9 cellular contexts compared by ENCODE assay signal in the genomic region with DNA sequence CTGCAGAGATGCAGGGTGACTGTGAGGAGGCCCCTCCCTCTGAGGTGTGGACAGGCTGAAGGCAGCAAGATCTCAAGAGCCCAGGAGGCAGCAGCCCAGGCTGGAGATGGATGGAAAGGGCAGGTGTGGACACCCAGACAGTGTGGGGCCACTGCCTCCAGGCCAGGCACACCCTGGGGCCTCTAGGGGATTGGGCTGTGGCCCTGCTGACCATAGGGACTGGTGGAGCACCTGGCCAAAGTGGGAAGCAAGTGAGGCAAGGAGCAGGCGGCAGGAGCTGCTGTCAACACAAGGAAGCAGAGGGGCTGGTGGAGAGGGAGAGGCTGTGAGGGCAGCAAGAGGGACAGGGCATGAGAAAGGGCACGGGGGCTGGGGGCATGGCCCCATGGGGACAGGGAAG. TPM values are rescaled to one million over a fixed set of nuclear protein-coding genes. Genes with fewer than 3 reads are reported as not detected.
DNase-seq lines count a peak whose midpoint lies in the region; ATAC-seq and TF ChIP-seq lines count a peak whose summit lies in the region.
"Had no signal": no experiment of that assay in that cellular context is flagged by ENCODE, and none has a peak within 500 bp of the region (broad histone marks: within the 10 kb centered on the region; RNA-seq: fewer than 3 reads in every experiment).

No MANE protein-coding gene starts in this region.

- H3K27ac ChIP-seq in SJCRH30: peak overlapping the region; percentile 45; the same call in 1 of the 2 replicates
- H3K27ac ChIP-seq in esophagus squamous epithelium: peak overlapping the region; percentile 45 to 79 (median 64)
- H3K27ac ChIP-seq in foreskin keratinocyte: no peak overlapping the region

- H3K4me1 ChIP-seq in SJCRH30: peaks cover 12% of the 10 kb centered on the region; the same call in 1 of the 2 replicates
- peaks cover 14 to 47% (median 39%) of the 10 kb centered on the region in 3 donors for H3K4me1 ChIP-seq in esophagus squamous epithelium
- no peaks in the 10 kb centered on the region for H3K4me1 ChIP-seq in foreskin keratinocyte

- ATAC-seq in sciatic nerve (peak; percentile 10), HG02610 (IDR thresholded peaks at IDR 0.05; ENCODE audit: unreplicated experiment) (no peak), foreskin keratinocyte (no peak), HG03108 (IDR thresholded peaks at IDR 0.05; ENCODE audit: unreplicated experiment) (no peak)

- TF ChIP-seq POLR2A in esophagus squamous epithelium (IDR thresholded peaks at IDR 0.05): no peak

- no peaks in the 10 kb centered on the region for H3K27me3 ChIP-seq in SJCRH30
- peaks cover 0 to 53% (median 0%) of the 10 kb centered on the region in 4 donors for H3K27me3 ChIP-seq in esophagus squamous epithelium
- H3K27me3 ChIP-seq in foreskin keratinocyte: peaks cover 29% of the 10 kb centered on the region

- 76 to 96% methylated on average over 2 of the region's 2 CpGs for WGBS in esophagus squamous epithelium, 2 donors

- TF ChIP-seq CTCF in esophagus squamous epithelium (IDR thresholded peaks at IDR 0.05): no peak
- no peak for TF ChIP-seq CTCF in foreskin keratinocyte (conservative IDR thresholded peaks at IDR 0.05)

- intact Hi-C loops in esophagus squamous epithelium (cut with DNase I): no loop called here
- intact Hi-C loops in sciatic nerve (cut with DNase I): no loop called here

- peak overlapping the region; percentile 41 for H3K4me3 ChIP-seq in SJCRH30
- H3K4me3 ChIP-seq in esophagus squamous epithelium: peak overlapping the region in 1 of 4 donors; percentile 49

- DNase-seq in D341Med (ENCODE audit: low spot score): peak; percentile 22
- no peak for DNase-seq in SJCRH30
- DNase-seq in esophagus squamous epithelium (lab: John Stamatoyannopoulos, UW): no peak
- no peak for DNase-seq in sciatic nerve (ENCODE audit: low spot score)
- DNase-seq in foreskin keratinocyte: no peak
- DNase-seq in occipital lobe (lab: John Stamatoyannopoulos, UW): no peak
- DNase-seq: NCI-H1930 had no signal

- H3K36me3 ChIP-seq in SJCRH30 (peaks cover 17% of the 10 kb centered on the region; the same call in 1 of the 2 replicates), esophagus squamous epithelium (peaks cover 0 to 4% (median 0%) of the 10 kb centered on the region in 3 donors)

- H3K9me3 ChIP-seq in SJCRH30 (replicated peaks) (peaks cover 16% of the 10 kb centered on the region), esophagus squamous epithelium (peaks cover 0 to 14% (median 13%) of the 10 kb centered on the region in 3 donors)

RNA-seq across cellular contexts. Expression of gene SNED1, which starts 10.8 kb away (rescaled TPM):
- 22.3 and 28.4 TPM in 2 replicates for total RNA-seq in SJCRH30 (2014; rRNA removed; shearing (Covaris generic))
- total RNA-seq in esophagus squamous epithelium: 10 to 100 TPM in 1 of 4 donors, 1 to 10 TPM in 3; 3.3 to 13.9 (median 4.8) TPM
- total RNA-seq in sciatic nerve: 148 TPM
- not detected in 2 replicates for total RNA-seq in foreskin keratinocyte
- not detected in 2 replicates for polyA plus RNA-seq in foreskin keratinocyte
- 3.3 TPM for total RNA-seq in occipital lobe
